8 cellular contexts compared by ENCODE assay signal in the genomic region with DNA sequence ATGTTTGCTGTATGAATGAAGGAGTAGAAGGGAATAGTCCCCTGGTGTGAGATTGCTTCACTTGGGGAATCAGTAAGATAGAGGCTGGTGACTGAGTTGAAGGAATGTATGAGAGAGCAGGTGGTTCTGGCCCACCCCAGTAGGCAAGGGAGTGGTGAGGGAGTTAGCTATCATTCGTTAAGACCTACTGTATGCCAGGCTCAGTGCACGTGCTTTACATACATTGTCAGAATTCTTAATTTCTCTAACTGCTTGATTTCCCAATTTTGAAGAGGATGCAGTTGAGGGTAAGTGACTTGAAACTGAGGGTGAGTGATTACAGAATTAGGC. TPM values are rescaled to one million over a fixed set of nuclear protein-coding genes. Genes with fewer than 3 reads are reported as not detected.
DNase-seq lines count a peak whose midpoint lies in the region; TF ChIP-seq lines count a peak whose summit lies in the region.

No MANE protein-coding gene starts in this region.

- no peaks in the 10 kb centered on the region; the same call in 1 of the 2 replicates for H3K4me1 ChIP-seq in iPS DF 6.9 (ENCODE audit: control insufficient read depth, insufficient read depth, low read length)
- peaks cover 0 to 42% (median 22%) of the 10 kb centered on the region in 4 donors for H3K4me1 ChIP-seq in stomach

- peak overlapping the region; percentile 86 for H3K27ac Mint-ChIP-seq in HFFc6

- H3K9me3 Mint-ChIP-seq in HFFc6, result no peaks in the 10 kb centered on the region

- no peak for TF ChIP-seq EP300 in stomach (IDR thresholded peaks at IDR 0.05)

- H3K9me3 ChIP-seq in iPS DF 6.9 (ENCODE audit: control insufficient read depth, insufficient read depth, low read length) (no peaks in the 10 kb centered on the region), stomach (no peaks in the 10 kb centered on the region)

- H3K36me3 ChIP-seq in iPS DF 6.9 (ENCODE audit: control insufficient read depth, insufficient read depth, low read length) (no peaks in the 10 kb centered on the region), stomach (no peaks in the 10 kb centered on the region)

- WGBS in iPS DF 6.9 (ENCODE audit: insufficient coverage, insufficient read length), result no CpG with 5 or more reads among the region's 2 CpGs
- 0 to 51% (median 5%) methylated on average over 2 of the region's 2 CpGs for WGBS in stomach, 5 donors

- H3K27ac ChIP-seq in iPS DF 6.9 (ENCODE audit: low read length) (no peak overlapping the region), stomach (peak overlapping the region in 4 of 5 donors; percentile 88 to 96 (median 93))

- DNase-seq in EH (ENCODE audit: low read depth), result peak; percentile 7
- DNase-seq in HFFc6, result no peak
- DNase-seq in iPS DF 6.9 (ENCODE audit: low read depth, low spot score), result no peak
- DNase-seq in stomach, result no peak
- DNase-seq in SKM-1 (lab: John Stamatoyannopoulos, UW; ENCODE audit: unreplicated experiment), result no peak
- no peak for DNase-seq in NCI-H345 (lab: John Stamatoyannopoulos, UW)
- DNase-seq in LoVo (ENCODE audit: low spot score), result no peak

- no peaks in the 10 kb centered on the region for H3K27me3 ChIP-seq in iPS DF 6.9 (ENCODE audit: control insufficient read depth, insufficient read depth, low read length)
- no peaks in the 10 kb centered on the region for H3K27me3 ChIP-seq in stomach

- no peak for TF ChIP-seq POLR2A in stomach (IDR thresholded peaks at IDR 0.05)

- peak overlapping the region; percentile 63 for H3K4me3 ChIP-seq in WI38 (ENCODE audit: low read depth, low read length)
- H3K4me3 ChIP-seq in iPS DF 6.9 (ENCODE audit: low read length), result peak overlapping the region; percentile 94; the same call in 1 of the 2 replicates
- peak overlapping the region; percentile 63 to 73 (median 72) for H3K4me3 ChIP-seq in stomach

- TF ChIP-seq CTCF in HFFc6 (IDR thresholded peaks at IDR 0.05) (no peak), WI38 (IDR thresholded peaks at IDR 0.05; ENCODE audit: low read depth, low read length) (no peak), stomach (IDR thresholded peaks at IDR 0.05) (no peak)

- peaks cover 34% of the 10 kb centered on the region for H3K4me1 Mint-ChIP-seq in HFFc6 (ENCODE audit: low read depth)

- H3K4me3 Mint-ChIP-seq in HFFc6, result peak overlapping the region; percentile 95

- intact Hi-C loops in stomach (cut with DNase I; ENCODE audit: low total_unique reads), result no loop called here

- H3K27me3 Mint-ChIP-seq in HFFc6 (ENCODE audit: insufficient read depth), result no peaks in the 10 kb centered on the region

- H3K36me3 Mint-ChIP-seq in HFFc6 (ENCODE audit: low read depth), result no peaks in the 10 kb centered on the region

RNA-seq across cellular contexts. Expression of a gene that starts 0.7 kb away (rescaled TPM):
- total RNA-seq in HFFc6 (2021; fragmentation: NEBNext Ultra II Directional; extraction: Animal tissue kit (Norgen Biotek cat#: 25700)), result 10 to 100 TPM; 42.1 to 50.4 (median 46.6) TPM
- total RNA-seq in stomach, result 10 to 100 TPM in 3 of 5 donors, under 1 TPM in 2; 0.29 to 35.8 (median 12.1) TPM
- polyA plus RNA-seq in stomach, result 1 to 10 TPM; 5.6 to 6.8 (median 6.1) TPM
